8 cellular contexts compared by ENCODE assay signal in the genomic region with DNA sequence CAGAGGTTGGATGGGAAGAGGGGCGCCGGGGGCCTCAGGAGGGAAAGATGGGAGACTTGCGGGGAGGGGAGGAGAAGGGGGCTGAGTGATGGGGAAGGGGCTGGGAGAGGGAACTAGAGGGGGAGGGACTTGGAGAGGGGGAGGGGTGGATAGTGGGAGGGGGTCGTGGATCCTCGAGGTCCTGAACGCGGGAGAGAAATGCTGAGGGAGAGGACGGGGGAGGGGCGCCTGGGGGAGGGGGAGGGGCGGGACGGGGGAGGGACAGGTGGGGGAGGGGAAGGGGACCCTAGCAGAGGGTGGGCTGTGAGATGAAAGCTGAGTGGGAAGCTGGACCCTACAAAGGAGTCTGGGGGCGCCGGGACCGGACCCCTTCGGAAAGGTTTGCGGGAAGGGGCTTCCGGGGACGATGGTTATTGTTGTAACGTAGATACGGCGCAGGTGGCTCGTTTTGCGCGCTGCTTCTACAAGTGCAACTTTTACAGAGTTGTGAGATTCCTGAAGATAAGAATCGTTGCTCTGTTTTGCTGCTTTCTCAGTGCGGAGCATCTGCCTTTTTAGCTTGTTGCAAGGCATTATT. TPM values are rescaled to one million over a fixed set of nuclear protein-coding genes. Genes with fewer than 3 reads are reported as not detected.
DNase-seq lines count a peak whose midpoint lies in the region; ATAC-seq and TF ChIP-seq lines count a peak whose summit lies in the region.

No MANE protein-coding gene starts in this region.

- peaks cover 3% of the 10 kb centered on the region for H3K36me3 ChIP-seq in BJ (ENCODE audit: control insufficient read depth, insufficient read depth, low read length)
- no peaks in the 10 kb centered on the region for H3K36me3 ChIP-seq in iPS-18a (ENCODE audit: control insufficient read depth, low read depth, low read length)

- H3K27me3 ChIP-seq in BJ (ENCODE audit: control insufficient read depth, insufficient read depth, low read length) (no peaks in the 10 kb centered on the region), iPS-18a (ENCODE audit: control insufficient read depth, insufficient read depth, low read length) (no peaks in the 10 kb centered on the region)

- H3K4me3 ChIP-seq in BJ (ENCODE audit: low read depth, low read length) (peak overlapping the region; percentile 83), iPS-18a (ENCODE audit: low read length) (peak overlapping the region; percentile 71)

- no peak for TF ChIP-seq CTCF in BJ (IDR thresholded peaks at IDR 0.05; ENCODE audit: insufficient read depth, low read depth, low read length)

- no peak for ATAC-seq in stimulated activated memory B cell treated with anti-CD40 and anti-IgM and Interleukin-4, amounts not matched to agents 10 μg/mL and 1 μg/mL and 100 μg/mL, for 72 hours

- peak overlapping the region; percentile 85 for H3K4me3 Mint-ChIP-seq in stimulated activated memory B cell treated with anti-CD40 and anti-IgM and Interleukin-4, amounts not matched to agents 10 μg/mL and 1 μg/mL and 100 μg/mL, for 72 hours

- no peaks in the 10 kb centered on the region for H3K27me3 Mint-ChIP-seq in stimulated activated memory B cell treated with anti-CD40 and anti-IgM and Interleukin-4, amounts not matched to agents 10 μg/mL and 1 μg/mL and 100 μg/mL, for 72 hours

- no peaks in the 10 kb centered on the region for H3K9me3 ChIP-seq in iPS-18a (ENCODE audit: control insufficient read depth, low read depth, low read length)

- no peak for TF ChIP-seq RAD21 in Ishikawa (IDR thresholded peaks at IDR 0.05; ENCODE audit: low read depth)

- H3K36me3 Mint-ChIP-seq in stimulated activated memory B cell treated with anti-CD40 and anti-IgM and Interleukin-4, amounts not matched to agents 10 μg/mL and 1 μg/mL and 100 μg/mL, for 72 hours = no peaks in the 10 kb centered on the region

- peaks cover 44% of the 10 kb centered on the region for H3K4me1 Mint-ChIP-seq in stimulated activated memory B cell treated with anti-CD40 and anti-IgM and Interleukin-4, amounts not matched to agents 10 μg/mL and 1 μg/mL and 100 μg/mL, for 72 hours

- peak overlapping the region; percentile 48 for H3K9ac ChIP-seq in iPS-18a (ENCODE audit: low read length)

- POLR2A ChIA-PET in BJ (lab: Charles Lee) = no interaction called here

- no peak for DNase-seq in BJ (ENCODE audit: low read depth)
- DNase-seq in activated naive CD4-positive, alpha-beta T cell treated with anti-CD3 and anti-CD28 coated beads, Interleukin-2, amount 50 U/mL, for 16 hours = peak; percentile 31
- DNase-seq in NK-92 treated with Interleukin-12 subunit alpha and Interleukin-12 subunit beta, amount 100 ng/mL, for 24 hours (lab: John Stamatoyannopoulos, UW) = no peak
- no peak for DNase-seq in DMS153 (lab: John Stamatoyannopoulos, UW)
- DNase-seq in NCI-H2107 (lab: John Stamatoyannopoulos, UW) = no peak

- CTCF ChIA-PET in BJ (lab: Yijun Ruan, JAX) = interaction anchor here (2.0 to 2.4 kb wide), 2 partner anchors 14 to 61 kb away, joined by 8 to 9 read pairs; no protein-coding TSS in a partner anchor

- H3K27ac ChIP-seq in iPS-18a (ENCODE audit: low read length) = no peak overlapping the region

- H3K4me1 ChIP-seq in iPS-18a (ENCODE audit: control insufficient read depth, low read depth, low read length) = peaks cover 9% of the 10 kb centered on the region

- H3K9me3 Mint-ChIP-seq in stimulated activated memory B cell treated with anti-CD40 and anti-IgM and Interleukin-4, amounts not matched to agents 10 μg/mL and 1 μg/mL and 100 μg/mL, for 72 hours = no peaks in the 10 kb centered on the region

- TF ChIP-seq EP300 in Ishikawa (IDR thresholded peaks at IDR 0.05; ENCODE audit: borderline replicate concordance) = no peak

- H3K27ac Mint-ChIP-seq in stimulated activated memory B cell treated with anti-CD40 and anti-IgM and Interleukin-4, amounts not matched to agents 10 μg/mL and 1 μg/mL and 100 μg/mL, for 72 hours = peak overlapping the region; percentile 89

TF ChIP-seq in Ishikawa, 13 proteins besides CTCF, POLR2A, EP300 and RAD21:
- TF ChIP-seq TAF1 (IDR thresholded peaks at IDR 0.05; ENCODE audit: low read depth) (no peak), YY1 (IDR thresholded peaks at IDR 0.05; ENCODE audit: low read depth) (no peak), ZBTB7A (IDR thresholded peaks at IDR 0.05; ENCODE audit: low read depth) (0 out of 2 replicates have a peak, but pooled peaks have one; percentile 22)

RNA-seq across cellular contexts. Expression of gene ZNF444, which starts 0.4 kb away (rescaled TPM):
- polyA plus RNA-seq in BJ (2011; rRNA removed) = 10.2 and 11.5 TPM in 2 replicates
- polyA minus RNA-seq in BJ (2011; rRNA and poly(A)+ RNA removed) = 7.5 and 8.1 TPM in 2 replicates

RNA-seq across cellular contexts. Expression of gene ZNF787, which starts 20.4 kb away (rescaled TPM):
- polyA plus RNA-seq in BJ (2011; rRNA removed) = 7.2 and 9.8 TPM in 2 replicates
- polyA minus RNA-seq in BJ (2011; rRNA and poly(A)+ RNA removed) = 2.7 and 4.4 TPM in 2 replicates

RNA-seq across cellular contexts. Expression of gene GALP, which starts 34.3 kb away (rescaled TPM):
- not detected in 2 replicates for polyA plus RNA-seq in BJ (2011; rRNA removed)
- polyA minus RNA-seq in BJ (2011; rRNA and poly(A)+ RNA removed) = not detected in 2 replicates

RNA-seq across cellular contexts. Expression of gene ZSCAN5B, which starts 56.1 kb away (rescaled TPM):
- polyA plus RNA-seq in BJ (2011; rRNA removed) = 0.17 TPM in 1 of 2 replicates, not detected in the other
- not detected in 2 replicates for polyA minus RNA-seq in BJ (2011; rRNA and poly(A)+ RNA removed)
